In genomic region chr6:64310214-64310613, GRCh38 we compare ENCODE assay signal across 38 cellular contexts.
"Had no signal": no experiment of that assay in that cellular context is flagged by ENCODE, and none has a peak within 500 bp of the region (broad histone marks: within the 10 kb centered on the region; RNA-seq: fewer than 3 reads in every experiment).

No MANE protein-coding gene starts in this region.

- H3K4me3 Mint-ChIP-seq: activated naive CD4-positive, alpha-beta T cell treated with anti-CD3 and anti-CD28 coated beads, Interleukin-2, amount 10 ng/mL, durations not matched to agents 7 days and 5 days; activated naive CD8-positive, alpha-beta T cell; activated naive CD8-positive, alpha-beta T cell treated with anti-CD3 and anti-CD28 coated beads for 36 hours; activated naive CD8-positive, alpha-beta T cell treated with anti-CD3 and anti-CD28 coated beads, Interleukin-2, amount 10 ng/mL, durations not matched to agents 7 days and 5 days; activated naive CD8-positive, alpha-beta T cell treated with anti-CD3 and anti-CD28 coated beads, Interleukin-2, amount 50 U/mL, for 24 hours; activated T-cell treated with anti-CD3 and anti-CD28 coated beads, Interleukin-2, amount 50 U/mL, for 24 hours; activated T-cell treated with anti-CD3 and anti-CD28 coated beads, Interleukin-2, amount 50 U/mL, for 4 hours; activated T-cell treated with anti-CD3 and anti-CD28 coated beads, Interleukin-2, amount 50 U/mL, for 72 hours; activated T-helper 1 cell treated with anti-CD3 and anti-CD28 coated beads, Interleukin-12 subunit alpha, Interleukin-12 subunit beta, Interleukin-2, Interleukin-4 antibody, amounts not matched to agents 30 ng/mL and 10 ng/mL and 1 ng/mL, durations not matched to agents 14 hours and 24 hours and 36 hours; activated T-helper 17 cell treated with anti-CD3 and anti-CD28 coated beads, Interleukin-2, amount 50 U/mL, for 72 hours; brain; central memory CD8-positive, alpha-beta T cell had no signal

- H3K27me3 Mint-ChIP-seq: activated naive CD4-positive, alpha-beta T cell treated with anti-CD3 and anti-CD28 coated beads, Interleukin-2, amount 10 ng/mL, durations not matched to agents 7 days and 5 days; activated naive CD8-positive, alpha-beta T cell; activated naive CD8-positive, alpha-beta T cell treated with anti-CD3 and anti-CD28 coated beads for 36 hours; activated naive CD8-positive, alpha-beta T cell treated with anti-CD3 and anti-CD28 coated beads, Interleukin-2, amount 10 ng/mL, durations not matched to agents 7 days and 5 days; activated naive CD8-positive, alpha-beta T cell treated with anti-CD3 and anti-CD28 coated beads, Interleukin-2, amount 50 U/mL, for 24 hours; activated T-cell treated with anti-CD3 and anti-CD28 coated beads, Interleukin-2, amount 50 U/mL, for 24 hours; activated T-helper 17 cell treated with anti-CD3 and anti-CD28 coated beads, Interleukin-2, amount 50 U/mL, for 72 hours; central memory CD8-positive, alpha-beta T cell had no signal

- ATAC-seq: activated naive CD4-positive, alpha-beta T cell treated with anti-CD3 and anti-CD28 coated beads, Interleukin-2, amount 50 U/mL, for 72 hours; activated naive CD8-positive, alpha-beta T cell treated with anti-CD3 and anti-CD28 coated beads, Interleukin-2, amount 50 U/mL, for 24 hours; activated T-cell treated with anti-CD3 and anti-CD28 coated beads, Interleukin-2, amount 50 U/mL, for 4 hours; activated T-cell treated with anti-CD3 and anti-CD28 coated beads, Interleukin-2, amount 50 U/mL, for 72 hours; activated T-helper 17 cell treated with anti-CD3 and anti-CD28 coated beads, Interleukin-2, amount 50 U/mL, for 72 hours; body of pancreas had no signal

- H3K27ac Mint-ChIP-seq: activated naive CD4-positive, alpha-beta T cell treated with anti-CD3 and anti-CD28 coated beads, Interleukin-2, amount 10 ng/mL, durations not matched to agents 7 days and 5 days; activated naive CD4-positive, alpha-beta T cell treated with anti-CD3 and anti-CD28 coated beads, Interleukin-2, amount 50 U/mL, for 72 hours; activated naive CD8-positive, alpha-beta T cell; activated naive CD8-positive, alpha-beta T cell treated with anti-CD3 and anti-CD28 coated beads for 36 hours; activated naive CD8-positive, alpha-beta T cell treated with anti-CD3 and anti-CD28 coated beads, Interleukin-2, amount 10 ng/mL, durations not matched to agents 7 days and 5 days; activated naive CD8-positive, alpha-beta T cell treated with anti-CD3 and anti-CD28 coated beads, Interleukin-2, amount 50 U/mL, for 24 hours; activated T-cell treated with anti-CD3 and anti-CD28 coated beads, Interleukin-2, amount 50 U/mL, for 24 hours; activated T-cell treated with anti-CD3 and anti-CD28 coated beads, Interleukin-2, amount 50 U/mL, for 72 hours; activated T-helper 1 cell treated with anti-CD3 and anti-CD28 coated beads, Interleukin-12 subunit alpha, Interleukin-12 subunit beta, Interleukin-2, Interleukin-4 antibody, amounts not matched to agents 30 ng/mL and 10 ng/mL and 1 ng/mL, durations not matched to agents 14 hours and 24 hours and 36 hours; activated T-helper 17 cell treated with anti-CD3 and anti-CD28 coated beads, Interleukin-2, amount 50 U/mL, for 72 hours; activated T-helper 2 cell treated with anti-CD3 and anti-CD28 coated beads, Interferon-gamma antibody, Interleukin-2, Interleukin-4, amounts not matched to agents 10 μg/mL and 5 μg/mL and 100 μg/mL, durations not matched to agents 14 hours and 24 hours and 36 hours; brain had no signal

- H3K9me3 ChIP-seq: adrenal gland, ascending aorta, body of pancreas, breast epithelium, colonic mucosa had no signal

- FAIRE-seq: astrocyte, bronchial epithelial cell had no signal

- H3K36me3 ChIP-seq: adrenal gland, ascending aorta, brain microvascular endothelial cell, breast epithelium, cardiac muscle cell, colonic mucosa had no signal

- H3K4me1 Mint-ChIP-seq: activated naive CD4-positive, alpha-beta T cell treated with anti-CD3 and anti-CD28 coated beads, Interleukin-2, amount 10 ng/mL, durations not matched to agents 7 days and 5 days; activated naive CD8-positive, alpha-beta T cell treated with anti-CD3 and anti-CD28 coated beads for 36 hours; activated naive CD8-positive, alpha-beta T cell treated with anti-CD3 and anti-CD28 coated beads, Interleukin-2, amount 10 ng/mL, durations not matched to agents 7 days and 5 days; activated naive CD8-positive, alpha-beta T cell treated with anti-CD3 and anti-CD28 coated beads, Interleukin-2, amount 50 U/mL, for 24 hours; activated T-helper 17 cell treated with anti-CD3 and anti-CD28 coated beads, Interleukin-2, amount 50 U/mL, for 72 hours; brain; central memory CD8-positive, alpha-beta T cell had no signal

- H3K27me3 ChIP-seq: adrenal gland, ascending aorta, body of pancreas, brain microvascular endothelial cell, breast epithelium, cardiac muscle cell, colonic mucosa had no signal

- H3K27ac ChIP-seq: adrenal gland, ascending aorta, body of pancreas, brain microvascular endothelial cell, breast epithelium, cardiac muscle cell, colonic mucosa had no signal

- H3K4me1 ChIP-seq: adrenal gland, ascending aorta, body of pancreas, breast epithelium, colonic mucosa had no signal

- DNase-seq: activated effector memory CD4-positive, alpha-beta T cell treated with anti-CD3 and anti-CD28 coated beads, Interleukin-2, amount 50 U/mL, for 16 hours; activated effector memory CD4-positive, alpha-beta T cell treated with Interleukin-2 at 50 U/mL for 16 hours; activated gamma-delta T cell; activated gamma-delta T cell treated with Interleukin-2 at 50 U/mL for 16 hours; activated naive CD4-positive, alpha-beta T cell; activated naive CD4-positive, alpha-beta T cell treated with anti-CD3 and anti-CD28 coated beads, Interleukin-2, amount 10 ng/mL, durations not matched to agents 7 days and 5 days; activated naive CD4-positive, alpha-beta T cell treated with anti-CD3 and anti-CD28 coated beads, Interleukin-2, amount 50 U/mL, for 16 hours; activated naive CD4-positive, alpha-beta T cell treated with Interleukin-2 at 50 U/mL for 16 hours; activated naive CD8-positive, alpha-beta T cell treated with anti-CD3 and anti-CD28 coated beads for 36 hours; activated naive CD8-positive, alpha-beta T cell treated with anti-CD3 and anti-CD28 coated beads, Interleukin-2, amount 10 ng/mL, durations not matched to agents 7 days and 5 days; activated naive CD8-positive, alpha-beta T cell treated with anti-CD3 and anti-CD28 coated beads, Interleukin-2, amount 50 U/mL, for 24 hours; activated T-cell treated with anti-CD3 and anti-CD28 coated beads, Interleukin-2, amount 50 U/mL, for 24 hours; activated T-cell treated with anti-CD3 and anti-CD28 coated beads, Interleukin-2, amount 50 U/mL, for 4 hours; activated T-cell treated with anti-CD3 and anti-CD28 coated beads, Interleukin-2, amount 50 U/mL, for 48 hours; activated T-cell treated with anti-CD3 and anti-CD28 coated beads, Interleukin-2, amount 50 U/mL, for 72 hours; adrenal gland; amniotic stem cell; amygdala; anterior cingulate cortex; aorta; body of pancreas; brain microvascular endothelial cell; caudate nucleus; central memory CD4-positive, alpha-beta T cell; cerebellar nuclear complex; colonic mucosa had no signal

- H3K36me3 Mint-ChIP-seq: activated naive CD4-positive, alpha-beta T cell treated with anti-CD3 and anti-CD28 coated beads, Interleukin-2, amount 10 ng/mL, durations not matched to agents 7 days and 5 days; activated naive CD8-positive, alpha-beta T cell; activated naive CD8-positive, alpha-beta T cell treated with anti-CD3 and anti-CD28 coated beads for 36 hours; activated naive CD8-positive, alpha-beta T cell treated with anti-CD3 and anti-CD28 coated beads, Interleukin-2, amount 10 ng/mL, durations not matched to agents 7 days and 5 days; brain had no signal

- H3K4me3 ChIP-seq: adrenal gland, ascending aorta, body of pancreas, breast epithelium, cardiac muscle cell, colonic mucosa had no signal
